Comparison of ENCODE assay signal across 19 cellular contexts in genomic region chr6:93550551-93551276, GRCh38.
A peak's percentile ranks its signal among the peaks of the same experiment; 100 is the strongest.
DNase-seq lines count a peak whose midpoint lies in the region; ATAC-seq lines count a peak whose summit lies in the region.
"Had no signal": no experiment of that assay in that cellular context is flagged by ENCODE, and none has a peak within 500 bp of the region (broad histone marks: within the 10 kb centered on the region; RNA-seq: fewer than 3 reads in every experiment).

No MANE protein-coding gene starts in this region.

- H3K4me3 Mint-ChIP-seq in activated T-helper 17 cell treated with anti-CD3 and anti-CD28 coated beads, Interleukin-2, amount 50 U/mL, for 72 hours = no peak overlapping the region
- H3K4me3 Mint-ChIP-seq: activated CD4-positive, alpha-beta memory T cell treated with anti-CD3 and anti-CD28 coated beads for 36 hours; activated T-cell treated with anti-CD3 and anti-CD28 coated beads, Interleukin-2, amount 50 U/mL, for 24 hours; nephron progenitor cell had no signal

- H3K9me3 Mint-ChIP-seq in activated T-helper 17 cell treated with anti-CD3 and anti-CD28 coated beads, Interleukin-2, amount 50 U/mL, for 72 hours = no peaks in the 10 kb centered on the region

- no peak overlapping the region for H3K27ac Mint-ChIP-seq in activated T-helper 17 cell treated with anti-CD3 and anti-CD28 coated beads, Interleukin-2, amount 50 U/mL, for 72 hours
- H3K27ac Mint-ChIP-seq: activated CD4-positive, alpha-beta memory T cell treated with anti-CD3 and anti-CD28 coated beads for 36 hours; activated T-cell treated with anti-CD3 and anti-CD28 coated beads, Interleukin-2, amount 50 U/mL, for 24 hours; nephron progenitor cell had no signal

- DNase-seq in NCI-H1105 treated with DMSO at 0.1 percent for 48 hours (lab: John Stamatoyannopoulos, UW) (peak; percentile 41), NCI-H1105 (lab: John Stamatoyannopoulos, UW) (no peak), NCI-H1694 treated with DMSO at 0.1 percent for 48 hours (lab: John Stamatoyannopoulos, UW) (peak; percentile 24), OCI-M1 (lab: John Stamatoyannopoulos, UW) (peak; percentile 47), left kidney (ENCODE audit: low read depth, low spot score) (peak; percentile 23)
- DNase-seq in stimulated activated naive CD4-positive, alpha-beta T cell treated with Interleukin-2 at 50 U/mL for 16 hours (lab: John Stamatoyannopoulos, UW) = no peak
- DNase-seq: activated CD4-positive, alpha-beta memory T cell treated with anti-CD3 and anti-CD28 coated beads for 36 hours; activated naive CD4-positive, alpha-beta T cell treated with anti-CD3 and anti-CD28 coated beads, Interleukin-2, amount 50 U/mL, for 16 hours; activated T-cell treated with anti-CD3 and anti-CD28 coated beads, Interleukin-2, amount 50 U/mL, for 24 hours; BE2C; colonic mucosa; hippocampal formation; Kasumi-1; midbrain; NCI-H1436 treated with DMSO at 0.1 percent for 48 hours; nephron progenitor cell; psoas muscle had no signal

- no peak for ATAC-seq in activated T-helper 17 cell treated with anti-CD3 and anti-CD28 coated beads, Interleukin-2, amount 50 U/mL, for 72 hours (replicated peaks)
- ATAC-seq in HG03565 (IDR thresholded peaks at IDR 0.05; ENCODE audit: unreplicated experiment) = no peak
- ATAC-seq: psoas muscle had no signal

- H3K4me1 Mint-ChIP-seq in activated T-helper 17 cell treated with anti-CD3 and anti-CD28 coated beads, Interleukin-2, amount 50 U/mL, for 72 hours = no peaks in the 10 kb centered on the region
- H3K4me1 Mint-ChIP-seq: nephron progenitor cell had no signal

- H3K36me3 Mint-ChIP-seq in activated T-helper 17 cell treated with anti-CD3 and anti-CD28 coated beads, Interleukin-2, amount 50 U/mL, for 72 hours (ENCODE audit: low read depth) = no peaks in the 10 kb centered on the region
- H3K36me3 Mint-ChIP-seq: activated CD4-positive, alpha-beta memory T cell treated with anti-CD3 and anti-CD28 coated beads for 36 hours had no signal

- no peaks in the 10 kb centered on the region for H3K27me3 Mint-ChIP-seq in activated T-helper 17 cell treated with anti-CD3 and anti-CD28 coated beads, Interleukin-2, amount 50 U/mL, for 72 hours
- H3K27me3 Mint-ChIP-seq: activated CD4-positive, alpha-beta memory T cell treated with anti-CD3 and anti-CD28 coated beads for 36 hours; activated T-cell treated with anti-CD3 and anti-CD28 coated beads, Interleukin-2, amount 50 U/mL, for 24 hours had no signal

Comparison
In these comparisons a context has a peak if more than half of its experiments do, and no peak if none do; other contexts are left out.
1. DNase-seq: peak in NCI-H1105 treated with DMSO at 0.1 percent for 48 hours (single experiment), NCI-H1694 treated with DMSO at 0.1 percent for 48 hours (single experiment), OCI-M1 (single experiment) and left kidney (single experiment); none in NCI-H1105 (single experiment) and stimulated activated naive CD4-positive, alpha-beta T cell treated with Interleukin-2 at 50 U/mL for 16 hours (single experiment).